1 cellular context compared by ENCODE assay signal in the genomic region with DNA sequence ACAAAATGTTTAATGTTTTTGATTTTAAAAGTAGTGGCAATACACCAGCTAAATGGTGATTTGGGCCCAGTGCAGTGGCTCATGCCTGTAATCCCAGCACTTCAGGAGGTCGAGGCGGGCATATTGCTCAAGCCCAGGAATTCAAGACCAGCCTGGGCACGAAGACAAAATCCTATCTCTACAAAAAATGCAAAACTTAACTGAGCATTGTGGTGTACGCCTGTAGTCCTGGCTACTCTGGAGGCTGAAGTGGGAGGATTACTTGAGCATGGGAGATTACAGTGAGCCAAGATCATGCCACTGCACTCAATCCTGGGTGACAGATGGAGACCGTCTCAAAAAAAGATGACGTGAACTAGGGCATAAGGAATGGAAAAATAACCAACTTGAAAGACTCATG.
TF ChIP-seq lines count a peak whose summit lies in the region.

No MANE protein-coding gene starts in this region.

TF ChIP-seq in GM23338, 12 proteins besides CTCF, POLR2A, EP300 and RAD21 (continued from another document):
- TF ChIP-seq, protein P1, sequence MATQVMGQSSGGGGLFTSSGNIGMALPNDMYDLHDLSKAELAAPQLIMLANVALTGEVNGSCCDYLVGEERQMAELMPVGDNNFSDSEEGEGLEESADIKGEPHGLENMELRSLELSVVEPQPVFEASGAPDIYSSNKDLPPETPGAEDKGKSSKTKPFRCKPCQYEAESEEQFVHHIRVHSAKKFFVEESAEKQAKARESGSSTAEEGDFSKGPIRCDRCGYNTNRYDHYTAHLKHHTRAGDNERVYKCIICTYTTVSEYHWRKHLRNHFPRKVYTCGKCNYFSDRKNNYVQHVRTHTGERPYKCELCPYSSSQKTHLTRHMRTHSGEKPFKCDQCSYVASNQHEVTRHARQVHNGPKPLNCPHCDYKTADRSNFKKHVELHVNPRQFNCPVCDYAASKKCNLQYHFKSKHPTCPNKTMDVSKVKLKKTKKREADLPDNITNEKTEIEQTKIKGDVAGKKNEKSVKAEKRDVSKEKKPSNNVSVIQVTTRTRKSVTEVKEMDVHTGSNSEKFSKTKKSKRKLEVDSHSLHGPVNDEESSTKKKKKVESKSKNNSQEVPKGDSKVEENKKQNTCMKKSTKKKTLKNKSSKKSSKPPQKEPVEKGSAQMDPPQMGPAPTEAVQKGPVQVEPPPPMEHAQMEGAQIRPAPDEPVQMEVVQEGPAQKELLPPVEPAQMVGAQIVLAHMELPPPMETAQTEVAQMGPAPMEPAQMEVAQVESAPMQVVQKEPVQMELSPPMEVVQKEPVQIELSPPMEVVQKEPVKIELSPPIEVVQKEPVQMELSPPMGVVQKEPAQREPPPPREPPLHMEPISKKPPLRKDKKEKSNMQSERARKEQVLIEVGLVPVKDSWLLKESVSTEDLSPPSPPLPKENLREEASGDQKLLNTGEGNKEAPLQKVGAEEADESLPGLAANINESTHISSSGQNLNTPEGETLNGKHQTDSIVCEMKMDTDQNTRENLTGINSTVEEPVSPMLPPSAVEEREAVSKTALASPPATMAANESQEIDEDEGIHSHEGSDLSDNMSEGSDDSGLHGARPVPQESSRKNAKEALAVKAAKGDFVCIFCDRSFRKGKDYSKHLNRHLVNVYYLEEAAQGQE (IDR thresholded peaks at IDR 0.05; ENCODE audit: unreplicated experiment): no peak
- TF ChIP-seq, protein P2, sequence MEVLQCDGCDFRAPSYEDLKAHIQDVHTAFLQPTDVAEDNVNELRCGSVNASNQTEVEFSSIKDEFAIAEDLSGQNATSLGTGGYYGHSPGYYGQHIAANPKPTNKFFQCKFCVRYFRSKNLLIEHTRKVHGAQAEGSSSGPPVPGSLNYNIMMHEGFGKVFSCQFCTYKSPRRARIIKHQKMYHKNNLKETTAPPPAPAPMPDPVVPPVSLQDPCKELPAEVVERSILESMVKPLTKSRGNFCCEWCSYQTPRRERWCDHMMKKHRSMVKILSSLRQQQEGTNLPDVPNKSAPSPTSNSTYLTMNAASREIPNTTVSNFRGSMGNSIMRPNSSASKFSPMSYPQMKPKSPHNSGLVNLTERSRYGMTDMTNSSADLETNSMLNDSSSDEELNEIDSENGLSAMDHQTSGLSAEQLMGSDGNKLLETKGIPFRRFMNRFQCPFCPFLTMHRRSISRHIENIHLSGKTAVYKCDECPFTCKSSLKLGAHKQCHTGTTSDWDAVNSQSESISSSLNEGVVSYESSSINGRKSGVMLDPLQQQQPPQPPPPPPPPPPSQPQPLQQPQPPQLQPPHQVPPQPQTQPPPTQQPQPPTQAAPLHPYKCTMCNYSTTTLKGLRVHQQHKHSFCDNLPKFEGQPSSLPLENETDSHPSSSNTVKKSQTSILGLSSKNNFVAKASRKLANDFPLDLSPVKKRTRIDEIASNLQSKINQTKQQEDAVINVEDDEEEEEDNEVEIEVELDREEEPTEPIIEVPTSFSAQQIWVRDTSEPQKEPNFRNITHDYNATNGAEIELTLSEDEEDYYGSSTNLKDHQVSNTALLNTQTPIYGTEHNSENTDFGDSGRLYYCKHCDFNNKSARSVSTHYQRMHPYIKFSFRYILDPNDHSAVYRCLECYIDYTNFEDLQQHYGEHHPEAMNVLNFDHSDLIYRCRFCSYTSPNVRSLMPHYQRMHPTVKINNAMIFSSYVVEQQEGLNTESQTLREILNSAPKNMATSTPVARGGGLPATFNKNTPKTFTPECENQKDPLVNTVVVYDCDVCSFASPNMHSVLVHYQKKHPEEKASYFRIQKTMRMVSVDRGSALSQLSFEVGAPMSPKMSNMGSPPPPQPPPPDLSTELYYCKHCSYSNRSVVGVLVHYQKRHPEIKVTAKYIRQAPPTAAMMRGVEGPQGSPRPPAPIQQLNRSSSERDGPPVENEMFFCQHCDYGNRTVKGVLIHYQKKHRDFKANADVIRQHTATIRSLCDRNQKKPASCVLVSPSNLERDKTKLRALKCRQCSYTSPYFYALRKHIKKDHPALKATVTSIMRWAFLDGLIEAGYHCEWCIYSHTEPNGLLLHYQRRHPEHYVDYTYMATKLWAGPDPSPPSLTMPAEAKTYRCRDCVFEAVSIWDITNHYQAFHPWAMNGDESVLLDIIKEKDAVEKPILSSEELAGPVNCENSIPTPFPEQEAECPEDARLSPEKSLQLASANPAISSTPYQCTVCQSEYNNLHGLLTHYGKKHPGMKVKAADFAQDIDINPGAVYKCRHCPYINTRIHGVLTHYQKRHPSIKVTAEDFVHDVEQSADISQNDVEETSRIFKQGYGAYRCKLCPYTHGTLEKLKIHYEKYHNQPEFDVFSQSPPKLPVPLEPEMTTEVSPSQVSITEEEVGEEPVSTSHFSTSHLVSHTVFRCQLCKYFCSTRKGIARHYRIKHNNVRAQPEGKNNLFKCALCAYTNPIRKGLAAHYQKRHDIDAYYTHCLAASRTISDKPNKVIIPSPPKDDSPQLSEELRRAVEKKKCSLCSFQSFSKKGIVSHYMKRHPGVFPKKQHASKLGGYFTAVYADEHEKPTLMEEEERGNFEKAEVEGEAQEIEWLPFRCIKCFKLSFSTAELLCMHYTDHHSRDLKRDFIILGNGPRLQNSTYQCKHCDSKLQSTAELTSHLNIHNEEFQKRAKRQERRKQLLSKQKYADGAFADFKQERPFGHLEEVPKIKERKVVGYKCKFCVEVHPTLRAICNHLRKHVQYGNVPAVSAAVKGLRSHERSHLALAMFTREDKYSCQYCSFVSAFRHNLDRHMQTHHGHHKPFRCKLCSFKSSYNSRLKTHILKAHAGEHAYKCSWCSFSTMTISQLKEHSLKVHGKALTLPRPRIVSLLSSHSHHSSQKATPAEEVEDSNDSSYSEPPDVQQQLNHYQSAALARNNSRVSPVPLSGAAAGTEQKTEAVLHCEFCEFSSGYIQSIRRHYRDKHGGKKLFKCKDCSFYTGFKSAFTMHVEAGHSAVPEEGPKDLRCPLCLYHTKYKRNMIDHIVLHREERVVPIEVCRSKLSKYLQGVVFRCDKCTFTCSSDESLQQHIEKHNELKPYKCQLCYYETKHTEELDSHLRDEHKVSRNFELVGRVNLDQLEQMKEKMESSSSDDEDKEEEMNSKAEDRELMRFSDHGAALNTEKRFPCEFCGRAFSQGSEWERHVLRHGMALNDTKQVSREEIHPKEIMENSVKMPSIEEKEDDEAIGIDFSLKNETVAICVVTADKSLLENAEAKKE (CRISPR knock-in tag; IDR thresholded peaks at IDR 0.05): no peak
- TF ChIP-seq STAT1 (IDR thresholded peaks at IDR 0.05; ENCODE audit: unreplicated experiment) (no peak), NANOG (IDR thresholded peaks at IDR 0.05; ENCODE audit: borderline replicate concordance) (no peak), EZH2 (IDR thresholded peaks at IDR 0.05; ENCODE audit: low read depth, unreplicated experiment) (no peak), JUNB (IDR thresholded peaks at IDR 0.05; ENCODE audit: unreplicated experiment) (no peak), ZNF331 (CRISPR knock-in tag; IDR thresholded peaks at IDR 0.05; ENCODE audit: low read depth) (no peak)
- TF ChIP-seq, protein P3, sequence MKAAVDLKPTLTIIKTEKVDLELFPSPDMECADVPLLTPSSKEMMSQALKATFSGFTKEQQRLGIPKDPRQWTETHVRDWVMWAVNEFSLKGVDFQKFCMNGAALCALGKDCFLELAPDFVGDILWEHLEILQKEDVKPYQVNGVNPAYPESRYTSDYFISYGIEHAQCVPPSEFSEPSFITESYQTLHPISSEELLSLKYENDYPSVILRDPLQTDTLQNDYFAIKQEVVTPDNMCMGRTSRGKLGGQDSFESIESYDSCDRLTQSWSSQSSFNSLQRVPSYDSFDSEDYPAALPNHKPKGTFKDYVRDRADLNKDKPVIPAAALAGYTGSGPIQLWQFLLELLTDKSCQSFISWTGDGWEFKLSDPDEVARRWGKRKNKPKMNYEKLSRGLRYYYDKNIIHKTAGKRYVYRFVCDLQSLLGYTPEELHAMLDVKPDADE (IDR thresholded peaks at IDR 0.05): no peak
